ENCODE assay signal across 8 cellular contexts in the genomic region with DNA sequence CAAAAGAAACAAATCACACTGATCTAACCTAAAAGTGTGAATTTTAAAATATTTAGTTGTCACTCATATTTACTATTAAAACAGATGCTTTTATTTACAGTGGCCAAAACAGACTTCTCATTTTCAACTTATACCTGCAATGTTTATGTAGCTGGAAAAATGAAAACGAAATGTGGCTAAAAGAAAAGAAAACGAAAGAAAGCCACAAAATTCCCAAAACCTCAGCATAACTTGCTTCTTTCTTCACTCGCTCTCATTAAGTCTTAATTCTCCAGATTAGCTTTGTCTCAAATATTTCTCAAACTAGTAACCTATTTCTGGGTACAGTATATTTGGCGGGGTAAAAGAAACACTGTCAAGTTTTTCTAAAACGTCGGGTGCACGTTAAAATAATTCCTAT. TPM values are rescaled to one million over a fixed set of nuclear protein-coding genes. Genes with fewer than 3 reads are reported as not detected.
DNase-seq lines count a peak whose midpoint lies in the region; ATAC-seq and TF ChIP-seq lines count a peak whose summit lies in the region.

No MANE protein-coding gene starts in this region.

- H3K27me3 Mint-ChIP-seq in H9 (ENCODE audit: low read depth) (no peaks in the 10 kb centered on the region), activated B cell treated with CpG ODN at 0.5 μM for 24 hours (no peaks in the 10 kb centered on the region)

- H3K9me3 Mint-ChIP-seq in H9 (peaks cover 4 to 13% of the 10 kb centered on the region in 2 experiments; a peak in 3 of 5 replicates), activated B cell treated with CpG ODN at 0.5 μM for 24 hours (no peaks in the 10 kb centered on the region)

- no peak overlapping the region for H2AK5ac ChIP-seq in H9 (ENCODE audit: insufficient read length, low read length)

- H3K4me3 ChIP-seq in right cardiac atrium (ENCODE audit: low read length): peak overlapping the region; percentile 100
- H3K4me3 ChIP-seq in skeletal muscle satellite cell (ENCODE audit: low read length): peak overlapping the region; percentile 89

- H3K36me3 ChIP-seq in skeletal muscle satellite cell (ENCODE audit: insufficient read depth, low read length): no peaks in the 10 kb centered on the region

- no peak overlapping the region for H3K23ac ChIP-seq in H9 (ENCODE audit: insufficient read length, low read depth, low read length)

- H2BK15ac ChIP-seq in H9 (ENCODE audit: low read depth, low read length): no peak overlapping the region

- no peak overlapping the region for H3T11ph ChIP-seq in H9 (ENCODE audit: low read length)

- H2BK12ac ChIP-seq in H9 (ENCODE audit: insufficient read length, low read depth, low read length): no peak overlapping the region

- POLR2A ChIA-PET in activated B cell treated with CpG ODN at 0.5 μM for 24 hours (lab: Charles Lee): interaction anchor here (1.7 to 2.6 kb wide), 2 partner anchors 97 to 268 kb away, joined by 9 to 15 read pairs; partner anchors contain the start of genes HIPK3 and QSER1

- peaks cover 2% of the 10 kb centered on the region; the same call in 1 of the 2 replicates for H3K4me1 ChIP-seq in H9 (ENCODE audit: insufficient read depth, low read length)
- peaks cover 2% of the 10 kb centered on the region for H3K4me1 ChIP-seq in right cardiac atrium (ENCODE audit: control insufficient read depth, insufficient read depth, low read length)
- peaks cover 26% of the 10 kb centered on the region for H3K4me1 ChIP-seq in skeletal muscle satellite cell (ENCODE audit: control insufficient read depth, insufficient read depth, low read length)

- peaks cover 34 to 43% of the 10 kb centered on the region in 2 experiments for H3K4me1 Mint-ChIP-seq in H9
- peaks cover 51% of the 10 kb centered on the region for H3K4me1 Mint-ChIP-seq in activated B cell treated with CpG ODN at 0.5 μM for 24 hours

- H4K8ac ChIP-seq in H9 (replicated peaks; ENCODE audit: insufficient read length, low read depth, low read length): no peak overlapping the region

- H3K18ac ChIP-seq in H9 (ENCODE audit: insufficient read length, low read depth, low read length): no peak overlapping the region

- H4K20me1 ChIP-seq in H9 (ENCODE audit: control insufficient read depth, insufficient read depth, insufficient read length): no peaks in the 10 kb centered on the region

- H3K56ac ChIP-seq in H9 (ENCODE audit: insufficient read length, low read depth, low read length): no peak overlapping the region

- DNase-seq in H9 (no peak), activated B cell treated with CpG ODN at 0.5 μM for 24 hours (no peak), right cardiac atrium (no peak), islet precursor cell (no peak), NCI-H345 (lab: John Stamatoyannopoulos, UW) (no peak)
- no peak for DNase-seq in stimulated activated CD4-positive, alpha-beta T cell treated with anti-CD3 and anti-CD28 coated beads, Interleukin-1b, Interleukin-23, amount 100 ng/mL, for 48 hours

- no peaks in the 10 kb centered on the region for H3K79me1 ChIP-seq in H9 (ENCODE audit: insufficient read depth, low read depth, low read length, poor library complexity, severe bottlenecking)

- no peaks in the 10 kb centered on the region for H3K9me3 ChIP-seq in H9 (ENCODE audit: control insufficient read depth, low read depth, low read length)
- no peaks in the 10 kb centered on the region for H3K9me3 ChIP-seq in right cardiac atrium (ENCODE audit: control insufficient read depth, low read length)
- H3K9me3 ChIP-seq in skeletal muscle satellite cell (replicated peaks; ENCODE audit: low read length): no peaks in the 10 kb centered on the region

- peaks cover 50% of the 10 kb centered on the region; the same call in 1 of the 2 replicates for H3K79me2 ChIP-seq in H9 (ENCODE audit: insufficient read depth, low read length)

- H3K9ac ChIP-seq in H9 (ENCODE audit: extremely low read depth, insufficient read length, low read length) (peak overlapping the region; percentile 99), skeletal muscle satellite cell (ENCODE audit: low read depth, low read length) (peak overlapping the region; percentile 96)

- H3K23me2 ChIP-seq in H9 (ENCODE audit: insufficient read length, low read depth, low read length, poor library complexity, severe bottlenecking): peaks cover 8% of the 10 kb centered on the region

- H3K4me2 ChIP-seq in H9 (ENCODE audit: insufficient read depth, insufficient read length, low read length) (peak overlapping the region; percentile 99), skeletal muscle satellite cell (ENCODE audit: low read length) (peak overlapping the region; percentile 82)

- intact Hi-C loops in activated B cell treated with CpG ODN at 0.5 μM for 24 hours (cut with micrococcal nuclease): loop anchor here (2.0 to 10.0 kb wide), 4 partner anchors 268 to 1274 kb away; partner anchors contain the start of genes CAT, CD59 and QSER1
- intact Hi-C loops in right cardiac atrium (cut with DNase I): loop anchor here (5.0 to 10.0 kb wide), 4 partner anchors 94 to 524 kb away; partner anchors contain the start of gene HIPK3 (in 3 of the 4)

- peak overlapping the region; percentile 99 to 100 (median 99) for H3K27ac Mint-ChIP-seq in H9
- peak overlapping the region; percentile 95 for H3K27ac Mint-ChIP-seq in activated B cell treated with CpG ODN at 0.5 μM for 24 hours

- H3K27me3 ChIP-seq in H9 (ENCODE audit: insufficient read depth, low read length) (no peaks in the 10 kb centered on the region), right cardiac atrium (ENCODE audit: control insufficient read depth, insufficient read depth) (no peaks in the 10 kb centered on the region), skeletal muscle satellite cell (ENCODE audit: control insufficient read depth, insufficient read depth, low read length) (no peaks in the 10 kb centered on the region)

- H3K27ac ChIP-seq in H9 (ENCODE audit: insufficient read length, low read depth, low read length) (no peak overlapping the region), right cardiac atrium (ENCODE audit: low read length) (no peak overlapping the region)

- no peak overlapping the region for H2BK120ac ChIP-seq in H9 (ENCODE audit: low read depth, low read length, poor library complexity, severe bottlenecking)

- no CpG with 5 or more reads among the region's 7 CpGs for WGBS in H9 (ENCODE audit: extremely low coverage, insufficient read length, low lambda C conversion rate)
- WGBS in right cardiac atrium: 0% methylated on average over 7 of the region's 7 CpGs

- H4K5ac ChIP-seq in H9 (ENCODE audit: insufficient read length, low read depth, low read length): no peak overlapping the region

- CTCF ChIA-PET in activated B cell treated with CpG ODN at 0.5 μM for 24 hours (lab: Charles Lee): no interaction called here

- H3K14ac ChIP-seq in H9 (ENCODE audit: insufficient read depth, low read length): peak overlapping the region; percentile 96; the same call in 1 of the 2 replicates

- ATAC-seq in activated B cell treated with CpG ODN at 0.5 μM for 24 hours (ENCODE audit: low read depth): no peak
- ATAC-seq in right cardiac atrium: no peak
- no peak for ATAC-seq in GM21825 (IDR thresholded peaks at IDR 0.05; ENCODE audit: unreplicated experiment)

- TF ChIP-seq CTCF in H9 (conservative IDR thresholded peaks at IDR 0.05) (no peak), activated B cell treated with CpG ODN at 0.5 μM for 24 hours (IDR thresholded peaks at IDR 0.05) (no peak)

- H3K4ac ChIP-seq in H9 (ENCODE audit: low read depth, low read length): no peak overlapping the region

- H3K36me3 Mint-ChIP-seq in H9 (ENCODE audit: insufficient read depth in 1 of 3, low read depth in 3 of 3): peaks cover 26 to 45% (median 30%) of the 10 kb centered on the region in 3 experiments
- peaks cover 23% of the 10 kb centered on the region for H3K36me3 Mint-ChIP-seq in activated B cell treated with CpG ODN at 0.5 μM for 24 hours (ENCODE audit: low read depth)

- H3K4me3 Mint-ChIP-seq in H9 (peak overlapping the region; percentile 99 to 100), activated B cell treated with CpG ODN at 0.5 μM for 24 hours (peak overlapping the region; percentile 99)

- H2AFZ ChIP-seq in H9 (ENCODE audit: low read length): no peak overlapping the region

- no peak overlapping the region for H2BK5ac ChIP-seq in H9 (ENCODE audit: insufficient read length, low read length)

- no peak overlapping the region for H2BK20ac ChIP-seq in H9 (ENCODE audit: low read depth, low read length, poor library complexity, severe bottlenecking)

- no peak overlapping the region for H4K91ac ChIP-seq in H9 (ENCODE audit: insufficient read length, low read depth, low read length)

RNA-seq across cellular contexts. Expression of gene CSTF3, which starts 0.7 kb away (rescaled TPM):
- total RNA-seq in H9 (2021): 39.3 and 41.5 TPM in 2 replicates
- 30.0 and 33.5 TPM in 2 replicates for total RNA-seq in activated B cell treated with CpG ODN at 0.5 μM for 24 hours
- total RNA-seq in right cardiac atrium: 10 to 100 TPM; 11.2 to 18.2 (median 13.2) TPM
- polyA plus RNA-seq in right cardiac atrium: 14.6 TPM
- 25.1 and 32.2 TPM in 2 replicates for total RNA-seq in skeletal muscle satellite cell (2012; rRNA removed)
